Comparison of ENCODE assay signal across 19 cellular contexts in the genomic region with DNA sequence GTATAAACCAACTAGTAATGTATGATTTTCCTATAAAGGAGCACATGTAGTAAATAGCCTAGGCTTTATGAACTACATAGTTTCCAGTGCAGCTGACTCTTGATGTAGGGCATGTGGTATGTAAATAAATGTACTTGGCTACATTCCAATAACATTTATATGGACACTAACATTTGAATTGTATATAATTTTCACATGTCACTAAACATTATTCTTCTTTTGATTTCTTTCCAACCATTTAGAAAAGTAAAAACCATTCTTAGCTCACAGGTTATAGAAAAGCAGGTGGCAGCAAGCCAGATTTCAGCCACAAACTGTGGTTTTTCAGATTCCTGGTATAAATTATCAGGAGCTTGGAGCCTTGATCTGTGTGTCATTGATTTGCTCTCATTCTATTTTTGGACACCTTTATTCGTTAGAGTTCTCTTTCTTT.
DNase-seq lines count a peak whose midpoint lies in the region; ATAC-seq and TF ChIP-seq lines count a peak whose summit lies in the region.
"Had no signal": no experiment of that assay in that cellular context is flagged by ENCODE, and none has a peak within 500 bp of the region (broad histone marks: within the 10 kb centered on the region; RNA-seq: fewer than 3 reads in every experiment).

No MANE protein-coding gene starts in this region.

- H3K9me3 Mint-ChIP-seq in Calu3 (ENCODE audit: low read depth, unreplicated experiment): peaks cover 2% of the 10 kb centered on the region
- H3K9me3 Mint-ChIP-seq: activated T-cell treated with anti-CD3 and anti-CD28 coated beads, Interleukin-2, amount 50 U/mL, for 24 hours; memory B cell; T-helper 1 cell treated with Interleukin-12 subunit alpha and Interleukin-12 subunit beta and Interleukin-4 antibody, amounts not matched to agents 30 μg/mL and 1 μg/mL, for 36 hours had no signal

- H3K9me3 ChIP-seq in PC-3 (ENCODE audit: low read length): no peaks in the 10 kb centered on the region
- no peaks in the 10 kb centered on the region for H3K9me3 ChIP-seq in hepatocyte (ENCODE audit: low read depth)
- H3K9me3 ChIP-seq: adrenal gland, neutrophil, vagina had no signal

- H4K20me1 ChIP-seq in PC-3 (ENCODE audit: low read length) (no peaks in the 10 kb centered on the region), hepatocyte (ENCODE audit: insufficient read depth, poor library complexity, severe bottlenecking) (no peaks in the 10 kb centered on the region)

- H3F3A ChIP-seq in PC-3 (ENCODE audit: low read length, unreplicated experiment): no peaks in the 10 kb centered on the region

- H3K79me2 ChIP-seq in PC-3 (ENCODE audit: low read length): no peaks in the 10 kb centered on the region
- no peaks in the 10 kb centered on the region for H3K79me2 ChIP-seq in hepatocyte

- no peak overlapping the region for H2AFZ ChIP-seq in PC-3 (ENCODE audit: low read length)
- H2AFZ ChIP-seq in hepatocyte: no peak overlapping the region

- no peaks in the 10 kb centered on the region for H3K4me1 Mint-ChIP-seq in Calu3 (ENCODE audit: low read depth, unreplicated experiment)
- H3K4me1 Mint-ChIP-seq: CD14-positive monocyte, memory B cell had no signal

- H3K4me2 ChIP-seq in PC-3 (ENCODE audit: low read length): no peak overlapping the region
- no peak overlapping the region for H3K4me2 ChIP-seq in hepatocyte

- POLR2A ChIA-PET in PC-3 (lab: Charles Lee; ENCODE audit: unreplicated experiment): no interaction called here

- H3K36me3 Mint-ChIP-seq in Calu3 (ENCODE audit: insufficient read depth, unreplicated experiment): no peaks in the 10 kb centered on the region
- H3K36me3 Mint-ChIP-seq: CD14-positive monocyte, memory B cell had no signal

- peak; percentile 62 for ATAC-seq in PC-3
- ATAC-seq in HG03135 (IDR thresholded peaks at IDR 0.05; ENCODE audit: unreplicated experiment): no peak

- no peak for TF ChIP-seq CTCF in PC-3 (conservative IDR thresholded peaks at IDR 0.05; ENCODE audit: low read depth, low read length)
- TF ChIP-seq CTCF in hepatocyte (IDR thresholded peaks at IDR 0.05; ENCODE audit: poor library complexity): no peak
- no peak for TF ChIP-seq CTCF in Calu3 (IDR thresholded peaks at IDR 0.05; ENCODE audit: unreplicated experiment)

- no peaks in the 10 kb centered on the region for H3K27me3 ChIP-seq in PC-3 (ENCODE audit: low read length)
- no peaks in the 10 kb centered on the region for H3K27me3 ChIP-seq in hepatocyte
- H3K27me3 ChIP-seq: adrenal gland, dorsolateral prefrontal cortex, neutrophil, vagina had no signal

- WGBS in hepatocyte (ENCODE audit: low lambda C conversion rate, missing lambda C conversion rate): 45% methylated on average over 1 of the region's 1 CpG

- no peaks in the 10 kb centered on the region for H3K9me2 ChIP-seq in PC-3 (replicated peaks; ENCODE audit: low read length)
- no peaks in the 10 kb centered on the region for H3K9me2 ChIP-seq in hepatocyte (replicated peaks; ENCODE audit: insufficient read depth)

- no peaks in the 10 kb centered on the region for H3K36me3 ChIP-seq in PC-3 (ENCODE audit: low read depth, low read length)
- no peaks in the 10 kb centered on the region for H3K36me3 ChIP-seq in hepatocyte (replicated peaks; ENCODE audit: insufficient read depth, low read depth)
- H3K36me3 ChIP-seq: adrenal gland, neutrophil, vagina had no signal

- DNase-seq in ELR (ENCODE audit: low read depth): peak; percentile 3
- peak; percentile 76 for DNase-seq in NCI-H1417 treated with DMSO at 0.1 percent for 48 hours (lab: John Stamatoyannopoulos, UW)
- peak; percentile 65 for DNase-seq in PC-3
- DNase-seq in hepatocyte (ENCODE audit: low spot score): peak; percentile 13
- no peak for DNase-seq in NCI-H226
- DNase-seq in Calu3: no peak
- DNase-seq in NK-92 treated with Interleukin-12 subunit alpha and Interleukin-12 subunit beta, amount 100 ng/mL, for 24 hours (lab: John Stamatoyannopoulos, UW): no peak
- DNase-seq: activated CD4-positive, alpha-beta T cell treated with anti-CD3 and anti-CD28 coated beads for 48 hours; activated T-cell treated with anti-CD3 and anti-CD28 coated beads, Interleukin-2, amount 50 U/mL, for 24 hours; adrenal gland; dorsolateral prefrontal cortex; GDM1; stimulated activated naive CD4-positive, alpha-beta T cell treated with Interleukin-2 at 50 U/mL for 16 hours had no signal

- intact Hi-C loops in PC-3 (cut with micrococcal nuclease): loop anchor here (5.0 kb wide), 2 partner anchors 114 to 214 kb away; no protein-coding TSS in a partner anchor
- intact Hi-C loops in Calu3 (cut with micrococcal nuclease; ENCODE audit: unreplicated experiment): no loop called here

- H3K4me1 ChIP-seq in PC-3 (ENCODE audit: insufficient read depth, low read length) (peaks cover 22% of the 10 kb centered on the region), hepatocyte (ENCODE audit: insufficient read depth) (no peaks in the 10 kb centered on the region)
- H3K4me1 ChIP-seq: adrenal gland, vagina had no signal

- H3K27ac ChIP-seq in PC-3 (ENCODE audit: low read length): 0 out of 2 replicates have a peak overlapping the region, but pooled peaks have one; percentile 2
- no peak overlapping the region for H3K27ac ChIP-seq in hepatocyte
- H3K27ac ChIP-seq: adrenal gland, neutrophil, vagina had no signal

- BruUV-seq in PC-3 (replicated peaks; lab: Mats Ljungman, UMichigan): no TSS peak
- no TSS peak for BruUV-seq in Calu3 (replicated peaks; lab: Mats Ljungman, UMichigan)

- no peak overlapping the region for H3K27ac Mint-ChIP-seq in Calu3 (ENCODE audit: unreplicated experiment)
- H3K27ac Mint-ChIP-seq: activated T-cell treated with anti-CD3 and anti-CD28 coated beads, Interleukin-2, amount 50 U/mL, for 24 hours; CD14-positive monocyte; memory B cell; T-helper 1 cell treated with Interleukin-12 subunit alpha and Interleukin-12 subunit beta and Interleukin-4 antibody, amounts not matched to agents 30 μg/mL and 1 μg/mL, for 36 hours had no signal

- CTCF ChIA-PET in PC-3 (lab: Charles Lee): interaction anchor here (0.6 kb wide), 1 partner anchor 65 kb away, joined by 4 read pairs; no protein-coding TSS in a partner anchor
- CTCF ChIA-PET in Calu3 (lab: Charles Lee): no interaction called here

- H3K27me3 Mint-ChIP-seq in Calu3 (ENCODE audit: unreplicated experiment): no peaks in the 10 kb centered on the region
- H3K27me3 Mint-ChIP-seq: activated T-cell treated with anti-CD3 and anti-CD28 coated beads, Interleukin-2, amount 50 U/mL, for 24 hours; memory B cell had no signal

- no peak overlapping the region for H3K9ac ChIP-seq in PC-3 (ENCODE audit: low read length)

- no peak overlapping the region for H3K4me3 Mint-ChIP-seq in Calu3 (ENCODE audit: low read depth, unreplicated experiment)
- H3K4me3 Mint-ChIP-seq: activated T-cell treated with anti-CD3 and anti-CD28 coated beads, Interleukin-2, amount 50 U/mL, for 24 hours; CD14-positive monocyte; memory B cell; T-helper 1 cell treated with Interleukin-12 subunit alpha and Interleukin-12 subunit beta and Interleukin-4 antibody, amounts not matched to agents 30 μg/mL and 1 μg/mL, for 36 hours had no signal

- H3K4me3 ChIP-seq in PC-3 (ENCODE audit: low read length): no peak overlapping the region
- H3K4me3 ChIP-seq in hepatocyte: no peak overlapping the region
- H3K4me3 ChIP-seq: adrenal gland, dorsolateral prefrontal cortex, vagina had no signal

Comparison
In these comparisons a context has a peak if more than half of its experiments do, and no peak if none do; other contexts are left out.
1. DNase-seq: peak in ELR (single experiment), NCI-H1417 treated with DMSO at 0.1 percent for 48 hours (single experiment), PC-3 (single experiment) and hepatocyte (single experiment); none in NCI-H226 (single experiment), Calu3 (single experiment) and NK-92 treated with Interleukin-12 subunit alpha and Interleukin-12 subunit beta, amount 100 ng/mL, for 24 hours (single experiment).